ENCODE assay signal across 1 cellular context in the genomic region with DNA sequence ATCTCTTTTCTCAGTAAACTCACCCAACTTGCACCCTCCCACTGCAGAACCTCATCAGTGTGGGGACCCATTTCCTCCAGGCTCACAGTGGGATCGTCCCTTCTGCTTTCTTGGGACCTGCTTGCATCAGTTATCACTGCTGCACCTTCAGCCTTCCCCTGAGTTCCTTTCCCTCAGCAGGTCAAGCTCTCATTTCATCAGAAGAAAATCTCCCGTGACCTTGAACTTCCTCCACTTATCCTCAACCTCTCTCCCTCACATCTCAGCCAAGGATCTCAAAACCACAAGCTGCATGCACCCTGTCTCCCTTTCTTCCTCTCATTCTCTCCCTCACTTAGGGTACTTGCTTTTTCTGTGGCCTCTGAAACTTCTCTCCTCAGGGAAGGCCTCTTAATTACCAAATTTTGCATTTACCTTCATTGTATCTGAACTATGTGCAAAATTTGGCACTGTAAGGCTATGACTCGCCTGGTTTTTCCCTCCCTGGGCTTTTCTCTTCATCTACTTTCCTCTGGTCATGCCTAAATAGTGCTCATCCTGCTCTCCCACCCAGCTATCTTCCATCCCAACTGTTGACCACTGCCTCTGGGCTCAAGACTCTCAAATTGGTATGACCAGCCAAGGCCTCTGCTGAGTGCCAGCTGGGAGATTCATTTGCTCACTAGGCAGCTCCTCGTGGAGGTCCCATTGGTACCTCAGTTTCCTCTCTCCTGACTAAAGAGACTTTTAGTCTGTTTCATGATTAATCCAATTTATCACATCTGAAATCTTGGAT.
TF ChIP-seq lines count a peak whose summit lies in the region.

No MANE protein-coding gene starts in this region.

TF ChIP-seq in GM23338, 12 proteins besides CTCF, POLR2A, EP300 and RAD21:
- TF ChIP-seq, protein P1, sequence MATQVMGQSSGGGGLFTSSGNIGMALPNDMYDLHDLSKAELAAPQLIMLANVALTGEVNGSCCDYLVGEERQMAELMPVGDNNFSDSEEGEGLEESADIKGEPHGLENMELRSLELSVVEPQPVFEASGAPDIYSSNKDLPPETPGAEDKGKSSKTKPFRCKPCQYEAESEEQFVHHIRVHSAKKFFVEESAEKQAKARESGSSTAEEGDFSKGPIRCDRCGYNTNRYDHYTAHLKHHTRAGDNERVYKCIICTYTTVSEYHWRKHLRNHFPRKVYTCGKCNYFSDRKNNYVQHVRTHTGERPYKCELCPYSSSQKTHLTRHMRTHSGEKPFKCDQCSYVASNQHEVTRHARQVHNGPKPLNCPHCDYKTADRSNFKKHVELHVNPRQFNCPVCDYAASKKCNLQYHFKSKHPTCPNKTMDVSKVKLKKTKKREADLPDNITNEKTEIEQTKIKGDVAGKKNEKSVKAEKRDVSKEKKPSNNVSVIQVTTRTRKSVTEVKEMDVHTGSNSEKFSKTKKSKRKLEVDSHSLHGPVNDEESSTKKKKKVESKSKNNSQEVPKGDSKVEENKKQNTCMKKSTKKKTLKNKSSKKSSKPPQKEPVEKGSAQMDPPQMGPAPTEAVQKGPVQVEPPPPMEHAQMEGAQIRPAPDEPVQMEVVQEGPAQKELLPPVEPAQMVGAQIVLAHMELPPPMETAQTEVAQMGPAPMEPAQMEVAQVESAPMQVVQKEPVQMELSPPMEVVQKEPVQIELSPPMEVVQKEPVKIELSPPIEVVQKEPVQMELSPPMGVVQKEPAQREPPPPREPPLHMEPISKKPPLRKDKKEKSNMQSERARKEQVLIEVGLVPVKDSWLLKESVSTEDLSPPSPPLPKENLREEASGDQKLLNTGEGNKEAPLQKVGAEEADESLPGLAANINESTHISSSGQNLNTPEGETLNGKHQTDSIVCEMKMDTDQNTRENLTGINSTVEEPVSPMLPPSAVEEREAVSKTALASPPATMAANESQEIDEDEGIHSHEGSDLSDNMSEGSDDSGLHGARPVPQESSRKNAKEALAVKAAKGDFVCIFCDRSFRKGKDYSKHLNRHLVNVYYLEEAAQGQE (IDR thresholded peaks at IDR 0.05; ENCODE audit: unreplicated experiment), result no peak
- no peak for TF ChIP-seq NANOG (IDR thresholded peaks at IDR 0.05; ENCODE audit: borderline replicate concordance)
- TF ChIP-seq ZNF462 (CRISPR knock-in tag; IDR thresholded peaks at IDR 0.05), result no peak
- no peak for TF ChIP-seq CREB1 (CRISPR knock-in tag; IDR thresholded peaks at IDR 0.05; ENCODE audit: low read depth)
- no peak for TF ChIP-seq ZNF114 (CRISPR knock-in tag; IDR thresholded peaks at IDR 0.05)
- TF ChIP-seq JUNB (IDR thresholded peaks at IDR 0.05; ENCODE audit: unreplicated experiment), result no peak
- TF ChIP-seq EZH2phosphoT487 (IDR thresholded peaks at IDR 0.05; ENCODE audit: unreplicated experiment), result no peak
- TF ChIP-seq STAT1 (IDR thresholded peaks at IDR 0.05; ENCODE audit: unreplicated experiment), result no peak
- no peak for TF ChIP-seq EZH2 (IDR thresholded peaks at IDR 0.05; ENCODE audit: low read depth, unreplicated experiment)
- no peak for TF ChIP-seq ZNF331 (CRISPR knock-in tag; IDR thresholded peaks at IDR 0.05; ENCODE audit: low read depth)
- TF ChIP-seq, protein P2, sequence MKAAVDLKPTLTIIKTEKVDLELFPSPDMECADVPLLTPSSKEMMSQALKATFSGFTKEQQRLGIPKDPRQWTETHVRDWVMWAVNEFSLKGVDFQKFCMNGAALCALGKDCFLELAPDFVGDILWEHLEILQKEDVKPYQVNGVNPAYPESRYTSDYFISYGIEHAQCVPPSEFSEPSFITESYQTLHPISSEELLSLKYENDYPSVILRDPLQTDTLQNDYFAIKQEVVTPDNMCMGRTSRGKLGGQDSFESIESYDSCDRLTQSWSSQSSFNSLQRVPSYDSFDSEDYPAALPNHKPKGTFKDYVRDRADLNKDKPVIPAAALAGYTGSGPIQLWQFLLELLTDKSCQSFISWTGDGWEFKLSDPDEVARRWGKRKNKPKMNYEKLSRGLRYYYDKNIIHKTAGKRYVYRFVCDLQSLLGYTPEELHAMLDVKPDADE (IDR thresholded peaks at IDR 0.05), result no peak
